ENCODE assay signal across 22 cellular contexts in the genomic region with DNA sequence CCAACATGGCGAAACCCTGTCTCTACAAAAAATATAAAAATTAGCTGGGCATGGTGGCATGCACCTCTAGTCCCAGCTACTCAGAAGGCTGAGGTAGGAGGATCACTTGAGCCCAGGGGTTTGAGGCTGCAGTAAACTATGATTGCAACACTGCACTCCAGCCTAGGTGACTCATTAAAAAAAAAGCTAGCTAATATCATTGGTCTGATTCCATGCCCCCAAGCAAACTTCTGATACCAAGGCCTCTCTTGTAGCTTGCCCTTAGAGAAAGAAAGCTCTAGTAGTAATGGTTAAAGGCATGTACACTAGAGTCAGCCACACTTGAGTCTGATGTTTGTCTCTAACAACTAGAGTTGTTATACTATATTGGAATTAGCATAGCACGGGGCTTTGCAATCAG. TPM values are rescaled to one million over a fixed set of nuclear protein-coding genes. Genes with fewer than 3 reads are reported as not detected.
DNase-seq lines count a peak whose midpoint lies in the region; ATAC-seq, FAIRE-seq and TF ChIP-seq lines count a peak whose summit lies in the region.
"Had no signal": no experiment of that assay in that cellular context is flagged by ENCODE, and none has a peak within 500 bp of the region (broad histone marks: within the 10 kb centered on the region; RNA-seq: fewer than 3 reads in every experiment).

No MANE protein-coding gene starts in this region.

- no peak overlapping the region for H4K8ac ChIP-seq in IMR-90 (ENCODE audit: low read depth in 2 of 2, low read length in 2 of 2)

- H4K20me1 ChIP-seq in IMR-90 (ENCODE audit: insufficient read depth, low read length) (no peaks in the 10 kb centered on the region), astrocyte (ENCODE audit: insufficient read depth, low read length) (no peaks in the 10 kb centered on the region)
- H4K20me1 ChIP-seq: BLaER1 treated with 17β-estradiol and CSF1 and Interleukin-3, amounts not matched to agents 10 nM and 100 nM had no signal

- H3K4me3 ChIP-seq in BJ (ENCODE audit: low read depth, low read length) = no peak overlapping the region
- H3K4me3 ChIP-seq in IMR-90 (ENCODE audit: insufficient read depth, low read depth, low read length) = no peak overlapping the region
- no peak overlapping the region for H3K4me3 ChIP-seq in astrocyte (ENCODE audit: insufficient read depth, low read depth, low read length)
- H3K4me3 ChIP-seq in foreskin fibroblast (ENCODE audit: low read depth in 1 of 2, low read length in 2 of 2) = no peak overlapping the region
- H3K4me3 ChIP-seq: BLaER1 treated with 17β-estradiol and CSF1 and Interleukin-3, amounts not matched to agents 10 nM and 100 nM; cardiac muscle cell; upper lobe of right lung had no signal

- peak; percentile 70 for ATAC-seq in IMR-90 (ENCODE audit: low read depth)
- ATAC-seq: activated CD4-positive, alpha-beta T cell treated with anti-CD3 and anti-CD28 coated beads for 36 hours; left colon; stimulated activated memory B cell treated with anti-CD40 and anti-IgM and Interleukin-4, amounts not matched to agents 10 μg/mL and 1 μg/mL and 100 μg/mL, for 72 hours; upper lobe of right lung had no signal

- no peak overlapping the region for H2AK9ac ChIP-seq in IMR-90 (replicated peaks; ENCODE audit: low read depth, low read length, poor library complexity)

- H2AFZ ChIP-seq in IMR-90 (replicated peaks; ENCODE audit: low read length, poor library complexity) (no peak overlapping the region), astrocyte (ENCODE audit: low read depth, low read length) (no peak overlapping the region)

- no peaks in the 10 kb centered on the region for H3K36me3 Mint-ChIP-seq in astrocyte (ENCODE audit: low read depth, unreplicated experiment)
- H3K36me3 Mint-ChIP-seq: activated naive CD4-positive, alpha-beta T cell treated with anti-CD3 and anti-CD28 coated beads, Interleukin-2, amount 10 ng/mL, durations not matched to agents 7 days and 5 days had no signal

- no peak overlapping the region for H2BK15ac ChIP-seq in IMR-90 (ENCODE audit: low read depth, low read length)

- H3K27ac ChIP-seq in IMR-90 (ENCODE audit: insufficient read depth, low read length) (no peak overlapping the region), astrocyte (ENCODE audit: low read depth, low read length) (no peak overlapping the region)
- H3K27ac ChIP-seq: BLaER1 treated with 17β-estradiol and CSF1 and Interleukin-3, amounts not matched to agents 10 nM and 100 nM; cardiac muscle cell; upper lobe of right lung had no signal

- H3K56ac ChIP-seq in IMR-90 (ENCODE audit: extremely low read depth, insufficient read depth, low read length) = no peak overlapping the region

- no peaks in the 10 kb centered on the region; the same call in none of the 2 replicates for H3K36me3 ChIP-seq in BJ (ENCODE audit: control insufficient read depth, insufficient read depth, low read length)
- H3K36me3 ChIP-seq in IMR-90 (ENCODE audit: control insufficient read depth, insufficient read depth, low read length) = peaks cover 10% of the 10 kb centered on the region; the same call in 1 of the 2 replicates
- H3K36me3 ChIP-seq in astrocyte (ENCODE audit: insufficient read depth, low read length) = no peaks in the 10 kb centered on the region
- H3K36me3 ChIP-seq: cardiac muscle cell, upper lobe of right lung had no signal

- H3K9me1 ChIP-seq in IMR-90 (ENCODE audit: insufficient read depth, low read length) = no peaks in the 10 kb centered on the region

- H3K23ac ChIP-seq in IMR-90 (ENCODE audit: low read depth, low read length) = no peak overlapping the region

- no peaks in the 10 kb centered on the region for H3K4me1 ChIP-seq in IMR-90 (ENCODE audit: control insufficient read depth, insufficient read depth, low read length)
- H3K4me1 ChIP-seq in astrocyte (ENCODE audit: insufficient read depth, low read length) = no peaks in the 10 kb centered on the region
- H3K4me1 ChIP-seq: BLaER1 treated with 17β-estradiol and CSF1 and Interleukin-3, amounts not matched to agents 10 nM and 100 nM; upper lobe of right lung had no signal

- H2BK5ac ChIP-seq in IMR-90 (ENCODE audit: low read depth, low read length, poor library complexity, severe bottlenecking) = no peak overlapping the region

- H3K27ac Mint-ChIP-seq in astrocyte (ENCODE audit: unreplicated experiment) = no peak overlapping the region
- H3K27ac Mint-ChIP-seq: activated CD4-positive, alpha-beta T cell treated with anti-CD3 and anti-CD28 coated beads for 36 hours; activated naive CD4-positive, alpha-beta T cell treated with anti-CD3 and anti-CD28 coated beads, Interleukin-2, amount 10 ng/mL, durations not matched to agents 7 days and 5 days; endodermal cell; H9; stimulated activated memory B cell treated with anti-CD40 and anti-IgM and Interleukin-4, amounts not matched to agents 10 μg/mL and 1 μg/mL and 100 μg/mL, for 72 hours; T-helper 1 cell treated with Interleukin-12 subunit alpha and Interleukin-12 subunit beta and Interleukin-4 antibody, amounts not matched to agents 30 μg/mL and 1 μg/mL, for 36 hours had no signal

- no peaks in the 10 kb centered on the region for H3K79me1 ChIP-seq in IMR-90 (ENCODE audit: low read depth in 1 of 2, low read length in 2 of 2)

- peak; percentile 39 for DNase-seq in BJ (ENCODE audit: low read depth)
- DNase-seq in IMR-90 = peak; percentile 60
- DNase-seq in astrocyte (ENCODE audit: low read depth) = peak; percentile 22
- peak; percentile 46 to 75 for DNase-seq in foreskin fibroblast
- no peak for DNase-seq in ureter (ENCODE audit: low spot score)
- DNase-seq in cortex of kidney (lab: John Stamatoyannopoulos, UW) = no peak
- DNase-seq in activated CD4-positive, CD25-positive, alpha-beta regulatory T cell treated with anti-CD3 and anti-CD28 coated beads, Interleukin-2, amount 50 U/mL, for 72 hours = no peak
- DNase-seq in C1 segment of cervical spinal cord (lab: John Stamatoyannopoulos, UW) = no peak
- DNase-seq: activated CD4-positive, alpha-beta T cell treated with anti-CD3 and anti-CD28 coated beads for 36 hours; activated CD8-positive, alpha-beta memory T cell treated with anti-CD3 and anti-CD28 coated beads, Interleukin-2, amount 50 U/mL, for 4 hours; activated naive CD4-positive, alpha-beta T cell treated with anti-CD3 and anti-CD28 coated beads, Interleukin-2, amount 10 ng/mL, durations not matched to agents 7 days and 5 days; endodermal cell; H9; left colon; NCI-H187 treated with DMSO at 0.1 percent for 48 hours; NCI-H526; RPMI8226; upper lobe of right lung had no signal

- TF ChIP-seq POLR2A in IMR-90 (IDR thresholded peaks at IDR 0.05; ENCODE audit: low read depth, low read length) = no peak

- H2AK5ac ChIP-seq in IMR-90 (ENCODE audit: low read depth, low read length) = no peak overlapping the region

- no peak overlapping the region for H3K9ac ChIP-seq in IMR-90 (ENCODE audit: low read depth, low read length)
- H3K9ac ChIP-seq in astrocyte (ENCODE audit: low read length) = no peak overlapping the region
- H3K9ac ChIP-seq: BLaER1 treated with 17β-estradiol and CSF1 and Interleukin-3, amounts not matched to agents 10 nM and 100 nM had no signal

- H3K4me2 ChIP-seq in IMR-90 (ENCODE audit: low read depth, low read length) (no peak overlapping the region), astrocyte (ENCODE audit: low read length) (no peak overlapping the region)
- H3K4me2 ChIP-seq: BLaER1 treated with 17β-estradiol and CSF1 and Interleukin-3, amounts not matched to agents 10 nM and 100 nM had no signal

- no peaks in the 10 kb centered on the region for H3K4me1 Mint-ChIP-seq in astrocyte (ENCODE audit: low read depth, unreplicated experiment)
- H3K4me1 Mint-ChIP-seq: activated CD4-positive, alpha-beta T cell treated with anti-CD3 and anti-CD28 coated beads for 36 hours; activated naive CD4-positive, alpha-beta T cell treated with anti-CD3 and anti-CD28 coated beads, Interleukin-2, amount 10 ng/mL, durations not matched to agents 7 days and 5 days; endodermal cell; H9; stimulated activated memory B cell treated with anti-CD40 and anti-IgM and Interleukin-4, amounts not matched to agents 10 μg/mL and 1 μg/mL and 100 μg/mL, for 72 hours had no signal

- intact Hi-C loops in IMR-90 (cut with micrococcal nuclease) = no loop called here

- no peaks in the 10 kb centered on the region for H3K27me3 ChIP-seq in BJ (ENCODE audit: control insufficient read depth, insufficient read depth, low read length)
- no peaks in the 10 kb centered on the region for H3K27me3 ChIP-seq in IMR-90 (ENCODE audit: control insufficient read depth, insufficient read depth, low read length)
- H3K27me3 ChIP-seq in astrocyte (ENCODE audit: insufficient read depth, low read length) = no peaks in the 10 kb centered on the region
- H3K27me3 ChIP-seq: cardiac muscle cell, upper lobe of right lung had no signal

- no peak overlapping the region for H3K14ac ChIP-seq in IMR-90 (replicated peaks; ENCODE audit: low read depth, low read length)

- no peaks in the 10 kb centered on the region for H3K9me3 Mint-ChIP-seq in astrocyte (ENCODE audit: unreplicated experiment)
- H3K9me3 Mint-ChIP-seq: activated naive CD4-positive, alpha-beta T cell treated with anti-CD3 and anti-CD28 coated beads, Interleukin-2, amount 10 ng/mL, durations not matched to agents 7 days and 5 days; stimulated activated memory B cell treated with anti-CD40 and anti-IgM and Interleukin-4, amounts not matched to agents 10 μg/mL and 1 μg/mL and 100 μg/mL, for 72 hours; T-helper 1 cell treated with Interleukin-12 subunit alpha and Interleukin-12 subunit beta and Interleukin-4 antibody, amounts not matched to agents 30 μg/mL and 1 μg/mL, for 36 hours had no signal

- no peaks in the 10 kb centered on the region for H3K79me2 ChIP-seq in astrocyte (ENCODE audit: insufficient read depth, low read length)

- TF ChIP-seq CTCF in BJ (IDR thresholded peaks at IDR 0.05; ENCODE audit: insufficient read depth, low read depth, low read length) = no peak
- no peak for TF ChIP-seq CTCF in IMR-90 (conservative IDR thresholded peaks at IDR 0.05; ENCODE audit: low read depth, low read length)
- no peak for TF ChIP-seq CTCF in astrocyte (IDR thresholded peaks at IDR 0.05; ENCODE audit: insufficient read depth, low read depth, low read length)
- TF ChIP-seq CTCF in foreskin fibroblast (IDR thresholded peaks at IDR 0.05; ENCODE audit: low read depth, low read length) = no peak

- H3K9me3 ChIP-seq in IMR-90 (ENCODE audit: control insufficient read depth, insufficient read depth, low read length) (no peaks in the 10 kb centered on the region), astrocyte (ENCODE audit: insufficient read depth, low read depth, low read length) (no peaks in the 10 kb centered on the region)
- H3K9me3 ChIP-seq: BLaER1 treated with 17β-estradiol and CSF1 and Interleukin-3, amounts not matched to agents 10 nM and 100 nM; upper lobe of right lung had no signal

- POLR2A ChIA-PET in BJ (lab: Charles Lee) = no interaction called here
- POLR2A ChIA-PET in IMR-90 (lab: Charles Lee; ENCODE audit: unreplicated experiment) = interaction anchor here (0.5 to 0.6 kb wide), 2 partner anchors 28 to 272 kb away, joined by 3 read pairs; no protein-coding TSS in a partner anchor

- no CpG with 5 or more reads among the region's 2 CpGs for WGBS in IMR-90 (ENCODE audit: extremely low coverage in 2 of 2, insufficient read length in 1 of 2), 2 experiments

- no TSS peak for BruUV-seq in IMR-90 (replicated peaks; lab: Mats Ljungman, UMichigan)

- dilution Hi-C loops in IMR-90 (cut with HindIII; ENCODE audit: low sequenced_read_pairs, unreplicated experiment) = no loop called here

- no peak for TF ChIP-seq RAD21 in IMR-90 (IDR thresholded peaks at IDR 0.05; ENCODE audit: low read length)

- no peak overlapping the region for H3K4ac ChIP-seq in IMR-90 (ENCODE audit: low read depth, low read length)

- no peak for FAIRE-seq in astrocyte (lab: Jason Lieb, UNC)

- no peak overlapping the region for H3K4me3 Mint-ChIP-seq in astrocyte (ENCODE audit: unreplicated experiment)
- H3K4me3 Mint-ChIP-seq: activated CD4-positive, alpha-beta T cell treated with anti-CD3 and anti-CD28 coated beads for 36 hours; activated naive CD4-positive, alpha-beta T cell treated with anti-CD3 and anti-CD28 coated beads, Interleukin-2, amount 10 ng/mL, durations not matched to agents 7 days and 5 days; endodermal cell; H9; stimulated activated memory B cell treated with anti-CD40 and anti-IgM and Interleukin-4, amounts not matched to agents 10 μg/mL and 1 μg/mL and 100 μg/mL, for 72 hours; T-helper 1 cell treated with Interleukin-12 subunit alpha and Interleukin-12 subunit beta and Interleukin-4 antibody, amounts not matched to agents 30 μg/mL and 1 μg/mL, for 36 hours had no signal

- no peak overlapping the region for H2BK20ac ChIP-seq in IMR-90 (ENCODE audit: low read depth, low read length)

- CTCF ChIA-PET in BJ (lab: Yijun Ruan, JAX) = no interaction called here
- CTCF ChIA-PET in IMR-90 (lab: Yijun Ruan, JAX) = interaction anchor here (0.5 kb wide), 1 partner anchor 1970 kb away, joined by 3 read pairs; no protein-coding TSS in a partner anchor

- H2BK120ac ChIP-seq in IMR-90 (ENCODE audit: low read depth, low read length) = no peak overlapping the region

- no peak overlapping the region for H4K5ac ChIP-seq in IMR-90 (ENCODE audit: low read depth, low read length)

- in situ Hi-C loops in IMR-90 (cut with MboI; ENCODE audit: low sequenced_read_pairs) = no loop called here

- H3K18ac ChIP-seq in IMR-90 (ENCODE audit: low read depth, low read length) = no peak overlapping the region

- H4K91ac ChIP-seq in IMR-90 (ENCODE audit: insufficient read depth, low read depth, low read length) = no peak overlapping the region

- no peaks in the 10 kb centered on the region for H3K27me3 Mint-ChIP-seq in astrocyte (ENCODE audit: low read depth, unreplicated experiment)
- H3K27me3 Mint-ChIP-seq: activated CD4-positive, alpha-beta T cell treated with anti-CD3 and anti-CD28 coated beads for 36 hours; activated naive CD4-positive, alpha-beta T cell treated with anti-CD3 and anti-CD28 coated beads, Interleukin-2, amount 10 ng/mL, durations not matched to agents 7 days and 5 days; stimulated activated memory B cell treated with anti-CD40 and anti-IgM and Interleukin-4, amounts not matched to agents 10 μg/mL and 1 μg/mL and 100 μg/mL, for 72 hours had no signal

RNA-seq across cellular contexts. Expression of a gene that starts 32.6 kb away (rescaled TPM):
- polyA plus RNA-seq in BJ (2011; rRNA removed) (10.6 and 11.2 TPM in 2 replicates), IMR-90 (2012; rRNA removed) (9.1 and 12.8 TPM in 2 replicates)
- 17.5 and 32.1 TPM in 2 replicates for polyA minus RNA-seq in BJ (2011; rRNA and poly(A)+ RNA removed)
- total RNA-seq in IMR-90 (2012; rRNA removed) (11.4 and 15.2 TPM in 2 replicates), astrocyte (19.4 and 19.8 TPM in 2 replicates), ureter (52.4 TPM)
- 4.6 and 10.6 TPM in 2 replicates for polyA plus RNA-seq in IMR-90 (2012; cell fraction: cytosol; rRNA removed)
- polyA plus RNA-seq in IMR-90 (2012; cell fraction: nucleus; rRNA removed; ENCODE audit: low replicate concordance) = 22.3 and 29.7 TPM in 2 replicates

Comparison
In these comparisons a context has a peak if more than half of its experiments do, and no peak if none do; other contexts are left out.
1. DNase-seq: peak in BJ (single experiment), IMR-90 (single experiment), astrocyte (single experiment) and foreskin fibroblast (2 of 2); none in ureter (single experiment), cortex of kidney (single experiment), activated CD4-positive, CD25-positive, alpha-beta regulatory T cell treated with anti-CD3 and anti-CD28 coated beads, Interleukin-2, amount 50 U/mL, for 72 hours (single experiment) and C1 segment of cervical spinal cord (0 of 14).